Comparison of ENCODE assay signal across 10 cellular contexts in the genomic region with DNA sequence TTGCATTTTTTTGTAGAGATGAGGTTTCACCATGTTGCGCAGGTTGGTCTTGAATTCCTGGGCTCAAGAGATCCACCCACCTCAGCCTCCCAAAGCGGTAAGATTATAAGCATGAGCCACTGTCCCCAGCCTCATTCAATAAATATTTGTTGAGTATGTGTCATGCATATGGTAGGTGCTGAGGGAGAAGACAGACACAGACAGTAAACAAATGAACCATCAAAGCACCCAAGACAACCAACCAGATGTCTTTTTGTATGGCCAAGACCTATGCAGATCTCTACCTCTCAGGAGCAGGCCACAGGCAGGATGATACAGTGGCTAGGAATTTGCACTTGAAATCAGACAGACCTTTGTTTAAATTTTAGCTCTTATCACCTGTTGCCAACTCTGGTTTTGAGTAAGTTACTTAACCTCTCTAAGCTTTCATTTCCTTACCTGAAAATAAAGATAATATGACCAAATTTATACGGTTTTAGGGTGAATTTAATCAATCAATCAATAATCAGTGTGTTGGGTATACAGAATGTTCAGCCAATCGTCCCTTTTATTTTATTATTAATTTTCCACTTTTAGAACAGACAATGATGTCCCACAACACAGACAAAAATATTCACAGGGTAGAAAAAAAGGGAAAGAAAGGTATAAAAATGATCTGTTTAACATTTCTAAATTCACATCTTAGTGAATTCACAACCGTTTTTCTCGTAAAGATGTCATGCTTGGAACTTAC.
DNase-seq lines count a peak whose midpoint lies in the region; ATAC-seq and TF ChIP-seq lines count a peak whose summit lies in the region.
"Had no signal": no experiment of that assay in that cellular context is flagged by ENCODE, and none has a peak within 500 bp of the region (broad histone marks: within the 10 kb centered on the region; RNA-seq: fewer than 3 reads in every experiment).

No MANE protein-coding gene starts in this region.

- H3K27ac ChIP-seq in SK-N-SH (ENCODE audit: low read depth in 2 of 2, low read length in 1 of 2) (peak overlapping the region; percentile 64 to 99; a peak in 3 of 4 replicates), right atrium auricular region (peak overlapping the region; percentile 51 to 72), upper lobe of left lung (peak overlapping the region in 3 of 4 donors; percentile 8 to 61 (median 30))
- H3K27ac ChIP-seq: BLaER1 had no signal

- H3K27me3 ChIP-seq in SK-N-SH (ENCODE audit: insufficient read depth) (no peaks in the 10 kb centered on the region), right atrium auricular region (no peaks in the 10 kb centered on the region), upper lobe of left lung (no peaks in the 10 kb centered on the region)
- H3K27me3 ChIP-seq: BLaER1 had no signal

- POLR2A ChIA-PET in SK-N-SH (lab: Yijun Ruan, JAX) = no interaction called here

- TF ChIP-seq EP300 in SK-N-SH (IDR thresholded peaks at IDR 0.05; ENCODE audit: borderline replicate concordance in 1 of 2, low read depth in 1 of 2, low read length in 1 of 2) = peak in 1 of 2 experiments; percentile 72; a peak in 2 of 4 replicates
- no peak for TF ChIP-seq EP300 in upper lobe of left lung (IDR thresholded peaks at IDR 0.05)

- H3K9me2 ChIP-seq in SK-N-SH = no peaks in the 10 kb centered on the region

- no peak overlapping the region for H2AFZ ChIP-seq in SK-N-SH (ENCODE audit: low read depth)

- H3K9ac ChIP-seq in SK-N-SH = peak overlapping the region; percentile 76; the same call in 1 of the 2 replicates
- H3K9ac ChIP-seq: BLaER1 had no signal

- no peak for TF ChIP-seq RAD21 in SK-N-SH (IDR thresholded peaks at IDR 0.05; ENCODE audit: low read length)

- TF ChIP-seq POLR2A in upper lobe of left lung (IDR thresholded peaks at IDR 0.05) = no peak

- DNase-seq in NCI-H82 (lab: John Stamatoyannopoulos, UW) = peak; percentile 12
- DNase-seq in NCI-H82 treated with DMSO at 0.1 percent for 48 hours (lab: John Stamatoyannopoulos, UW; ENCODE audit: unreplicated experiment) = no peak
- DNase-seq in SK-N-SH = no peak
- DNase-seq in right atrium auricular region (ENCODE audit: low spot score) = no peak
- DNase-seq in upper lobe of left lung = no peak
- DNase-seq in KG1 (lab: John Stamatoyannopoulos, UW) = no peak
- DNase-seq: activated naive CD8-positive, alpha-beta T cell treated with anti-CD3 and anti-CD28 coated beads, Interleukin-2, amount 10 ng/mL, durations not matched to agents 7 days and 5 days had no signal

- no peaks in the 10 kb centered on the region for H3K36me3 ChIP-seq in SK-N-SH (replicated peaks in 1 of 2; ENCODE audit: control insufficient read depth in 1 of 2, insufficient read depth in 2 of 2, low read length in 1 of 2)
- H3K36me3 ChIP-seq in right atrium auricular region = no peaks in the 10 kb centered on the region
- H3K36me3 ChIP-seq in upper lobe of left lung = no peaks in the 10 kb centered on the region

- CTCF ChIA-PET in SK-N-SH (lab: Yijun Ruan, JAX) = interaction anchor here (1.5 to 1.6 kb wide), 2 partner anchors 10 to 26 kb away, joined by 4 to 5 read pairs; no protein-coding TSS in a partner anchor

- H3K9me3 ChIP-seq in SK-N-SH (no peaks in the 10 kb centered on the region), right atrium auricular region (no peaks in the 10 kb centered on the region), upper lobe of left lung (no peaks in the 10 kb centered on the region)

- peak overlapping the region; percentile 60; the same call in 1 of the 2 replicates for H3K4me2 ChIP-seq in SK-N-SH
- H3K4me2 ChIP-seq: BLaER1 had no signal

- H3K79me2 ChIP-seq in SK-N-SH (ENCODE audit: insufficient read depth) = peaks cover 44% of the 10 kb centered on the region

- H3K4me3 ChIP-seq in SK-N-SH (ENCODE audit: low read depth in 2 of 2, low read length in 1 of 2) = no peak overlapping the region
- H3K4me3 ChIP-seq in right atrium auricular region = no peak overlapping the region
- no peak overlapping the region for H3K4me3 ChIP-seq in upper lobe of left lung
- H3K4me3 ChIP-seq: BLaER1 had no signal

- H3K4me1 ChIP-seq in SK-N-SH (ENCODE audit: control insufficient read depth in 1 of 2, insufficient read depth in 2 of 2, low read depth in 1 of 2, low read length in 1 of 2) = no peaks in the 10 kb centered on the region; a peak in 3 of 4 replicates
- peaks cover 0 to 38% of the 10 kb centered on the region in 2 donors for H3K4me1 ChIP-seq in right atrium auricular region
- H3K4me1 ChIP-seq in upper lobe of left lung = peaks cover 18 to 22% (median 19%) of the 10 kb centered on the region in 4 donors

- 10% methylated on average over 4 of the region's 6 CpGs for WGBS in SK-N-SH (ENCODE audit: low lambda C conversion rate)
- WGBS in upper lobe of left lung, 2 donors = 64 to 71% methylated on average over 6 of the region's 6 CpGs

- TF ChIP-seq CTCF in SK-N-SH (IDR thresholded peaks at IDR 0.05) (no peak), right atrium auricular region (IDR thresholded peaks at IDR 0.05) (no peak), upper lobe of left lung (IDR thresholded peaks at IDR 0.05) (no peak)

- peaks cover 21% of the 10 kb centered on the region for H3F3A ChIP-seq in SK-N-SH (replicated peaks; ENCODE audit: insufficient read depth)

- H4K20me1 ChIP-seq in SK-N-SH (ENCODE audit: insufficient read depth) = no peaks in the 10 kb centered on the region
- H4K20me1 ChIP-seq: BLaER1 had no signal

- peak; percentile 59 to 77 for ATAC-seq in upper lobe of left lung (ENCODE audit: low FRiP score in 2 of 2)
- ATAC-seq in GM18870 (IDR thresholded peaks at IDR 0.05; ENCODE audit: unreplicated experiment) = no peak
- no peak for ATAC-seq in GM21529 (IDR thresholded peaks at IDR 0.05; ENCODE audit: unreplicated experiment)

TF ChIP-seq in SK-N-SH, 30 proteins besides CTCF, POLR2A, EP300 and RAD21 (continues in another document):
- no peak for TF ChIP-seq YY1 (IDR thresholded peaks at IDR 0.05; ENCODE audit: low read depth)
- peak; percentile 52; the same call in 1 of the 2 replicates for TF ChIP-seq TEAD4 (IDR thresholded peaks at IDR 0.05; ENCODE audit: borderline replicate concordance, insufficient read depth)
- no peak for TF ChIP-seq CHD2 (IDR thresholded peaks at IDR 0.05; ENCODE audit: low read length, partially characterized antibody)
- no peak for TF ChIP-seq SMC3 (IDR thresholded peaks at IDR 0.05; ENCODE audit: low read depth, low read length)
- no peak for TF ChIP-seq NRF1 (IDR thresholded peaks at IDR 0.05; ENCODE audit: low read depth, low read length)
- TF ChIP-seq, protein P1, sequence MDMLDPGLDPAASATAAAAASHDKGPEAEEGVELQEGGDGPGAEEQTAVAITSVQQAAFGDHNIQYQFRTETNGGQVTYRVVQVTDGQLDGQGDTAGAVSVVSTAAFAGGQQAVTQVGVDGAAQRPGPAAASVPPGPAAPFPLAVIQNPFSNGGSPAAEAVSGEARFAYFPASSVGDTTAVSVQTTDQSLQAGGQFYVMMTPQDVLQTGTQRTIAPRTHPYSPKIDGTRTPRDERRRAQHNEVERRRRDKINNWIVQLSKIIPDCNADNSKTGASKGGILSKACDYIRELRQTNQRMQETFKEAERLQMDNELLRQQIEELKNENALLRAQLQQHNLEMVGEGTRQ (IDR thresholded peaks at IDR 0.05; ENCODE audit: borderline replicate concordance, low read depth, low read length) = no peak
- TF ChIP-seq GABPA (IDR thresholded peaks at IDR 0.05; ENCODE audit: low read depth) = no peak
- TF ChIP-seq RCOR1 (IDR thresholded peaks at IDR 0.05; ENCODE audit: low read length) = no peak
- TF ChIP-seq EZH2phosphoT487 (IDR thresholded peaks at IDR 0.05; ENCODE audit: borderline replicate concordance, low read depth) = no peak
- TF ChIP-seq RFX5 (IDR thresholded peaks at IDR 0.05; ENCODE audit: low read length) = no peak
- TF ChIP-seq, protein P2, sequence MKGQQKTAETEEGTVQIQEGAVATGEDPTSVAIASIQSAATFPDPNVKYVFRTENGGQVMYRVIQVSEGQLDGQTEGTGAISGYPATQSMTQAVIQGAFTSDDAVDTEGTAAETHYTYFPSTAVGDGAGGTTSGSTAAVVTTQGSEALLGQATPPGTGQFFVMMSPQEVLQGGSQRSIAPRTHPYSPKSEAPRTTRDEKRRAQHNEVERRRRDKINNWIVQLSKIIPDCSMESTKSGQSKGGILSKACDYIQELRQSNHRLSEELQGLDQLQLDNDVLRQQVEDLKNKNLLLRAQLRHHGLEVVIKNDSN (IDR thresholded peaks at IDR 0.05; ENCODE audit: borderline replicate concordance, low read depth) = no peak
- TF ChIP-seq, protein P3, sequence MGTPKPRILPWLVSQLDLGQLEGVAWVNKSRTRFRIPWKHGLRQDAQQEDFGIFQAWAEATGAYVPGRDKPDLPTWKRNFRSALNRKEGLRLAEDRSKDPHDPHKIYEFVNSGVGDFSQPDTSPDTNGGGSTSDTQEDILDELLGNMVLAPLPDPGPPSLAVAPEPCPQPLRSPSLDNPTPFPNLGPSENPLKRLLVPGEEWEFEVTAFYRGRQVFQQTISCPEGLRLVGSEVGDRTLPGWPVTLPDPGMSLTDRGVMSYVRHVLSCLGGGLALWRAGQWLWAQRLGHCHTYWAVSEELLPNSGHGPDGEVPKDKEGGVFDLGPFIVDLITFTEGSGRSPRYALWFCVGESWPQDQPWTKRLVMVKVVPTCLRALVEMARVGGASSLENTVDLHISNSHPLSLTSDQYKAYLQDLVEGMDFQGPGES (IDR thresholded peaks at IDR 0.05; ENCODE audit: low read depth, low read length) = no peak
- no peak for TF ChIP-seq RXRA (IDR thresholded peaks at IDR 0.05; ENCODE audit: borderline replicate concordance, low read depth)
- TF ChIP-seq MXI1 (IDR thresholded peaks at IDR 0.05; ENCODE audit: low read depth, low read length) = no peak
- 0 out of 2 replicates have a peak, but pooled peaks have one; percentile 4 for TF ChIP-seq NFIC (IDR thresholded peaks at IDR 0.05; ENCODE audit: borderline replicate concordance)
- TF ChIP-seq MEF2A (IDR thresholded peaks at IDR 0.05; ENCODE audit: borderline replicate concordance, low read depth) = no peak
- TF ChIP-seq, protein P4, sequence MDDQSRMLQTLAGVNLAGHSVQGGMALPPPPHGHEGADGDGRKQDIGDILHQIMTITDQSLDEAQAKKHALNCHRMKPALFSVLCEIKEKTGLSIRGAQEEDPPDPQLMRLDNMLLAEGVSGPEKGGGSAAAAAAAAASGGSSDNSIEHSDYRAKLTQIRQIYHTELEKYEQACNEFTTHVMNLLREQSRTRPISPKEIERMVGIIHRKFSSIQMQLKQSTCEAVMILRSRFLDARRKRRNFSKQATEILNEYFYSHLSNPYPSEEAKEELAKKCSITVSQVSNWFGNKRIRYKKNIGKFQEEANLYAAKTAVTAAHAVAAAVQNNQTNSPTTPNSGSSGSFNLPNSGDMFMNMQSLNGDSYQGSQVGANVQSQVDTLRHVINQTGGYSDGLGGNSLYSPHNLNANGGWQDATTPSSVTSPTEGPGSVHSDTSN (IDR thresholded peaks at IDR 0.05) = peak; percentile 84
- peak; percentile 75 for TF ChIP-seq FOSL2 (IDR thresholded peaks at IDR 0.05; ENCODE audit: borderline replicate concordance, low read depth)
- TF ChIP-seq, protein P5, sequence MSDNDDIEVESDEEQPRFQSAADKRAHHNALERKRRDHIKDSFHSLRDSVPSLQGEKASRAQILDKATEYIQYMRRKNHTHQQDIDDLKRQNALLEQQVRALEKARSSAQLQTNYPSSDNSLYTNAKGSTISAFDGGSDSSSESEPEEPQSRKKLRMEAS (IDR thresholded peaks at IDR 0.05; ENCODE audit: low read depth) = no peak

Comparison
In these comparisons a context has a peak if more than half of its experiments do, and no peak if none do; other contexts are left out.
1. H3K27ac ChIP-seq: peak in every context shown above with its lines; median percentile 82 in SK-N-SH; 62 in right atrium auricular region; 30 in upper lobe of left lung.
2. ATAC-seq: peak in upper lobe of left lung (2 of 2); none in GM18870 (single experiment) and GM21529 (single experiment).